10 cellular contexts compared by ENCODE assay signal in genomic region chr2:19488009-19488691, GRCh38.
DNase-seq lines count a peak whose midpoint lies in the region; ATAC-seq, FAIRE-seq and TF ChIP-seq lines count a peak whose summit lies in the region.
"Had no signal": no experiment of that assay in that cellular context is flagged by ENCODE, and none has a peak within 500 bp of the region (broad histone marks: within the 10 kb centered on the region; RNA-seq: fewer than 3 reads in every experiment).

No MANE protein-coding gene starts in this region.

- no peak overlapping the region for H3K4me3 ChIP-seq in OCI-LY7 (ENCODE audit: low read depth, low read length, poor library complexity, severe bottlenecking)
- no peak overlapping the region for H3K4me3 ChIP-seq in kidney (ENCODE audit: low read length in 2 of 2)
- H3K4me3 ChIP-seq: right lobe of liver had no signal

- POLR2A ChIA-PET in OCI-LY7 (lab: Charles Lee) = interaction anchor here (0.8 kb wide), 1 partner anchor 9 kb away, joined by 3 read pairs; no protein-coding TSS in a partner anchor

- no peak overlapping the region for H3K27ac ChIP-seq in OCI-LY7 (ENCODE audit: low read depth, low read length, poor library complexity, severe bottlenecking)
- H3K27ac ChIP-seq in kidney (ENCODE audit: low read depth in 2 of 2, low read length in 2 of 2) = no peak overlapping the region
- H3K27ac ChIP-seq: right lobe of liver had no signal

- TF ChIP-seq CTCF in OCI-LY7 (conservative IDR thresholded peaks at IDR 0.05; ENCODE audit: low read length) (no peak), kidney (IDR thresholded peaks at IDR 0.05; ENCODE audit: borderline replicate concordance, extremely low read depth, insufficient read depth) (no peak)

- no peak for FAIRE-seq in kidney (lab: Jason Lieb, UNC)

- no peak overlapping the region for H2AFZ ChIP-seq in OCI-LY7 (ENCODE audit: low read length)

- intact Hi-C loops in OCI-LY7 (cut with micrococcal nuclease; ENCODE audit: unreplicated experiment) = no loop called here
- intact Hi-C loops in kidney (cut with DNase I) = no loop called here

- no peaks in the 10 kb centered on the region for H3K9me2 ChIP-seq in OCI-LY7 (ENCODE audit: insufficient read depth, low read length)

- ATAC-seq in GM18873 (IDR thresholded peaks at IDR 0.05; ENCODE audit: low FRiP score, unreplicated experiment) (peak; percentile 85), HG02763 (IDR thresholded peaks at IDR 0.05; ENCODE audit: unreplicated experiment) (peak; percentile 84)

- H3K9me3 ChIP-seq in OCI-LY7 (ENCODE audit: low read length) (no peaks in the 10 kb centered on the region), kidney (ENCODE audit: control insufficient read depth in 1 of 2, low read length in 2 of 2) (no peaks in the 10 kb centered on the region)
- H3K9me3 ChIP-seq: right lobe of liver had no signal

- CTCF ChIA-PET in OCI-LY7 (lab: Charles Lee; ENCODE audit: unreplicated experiment) = no interaction called here

- DNase-seq in NCI-H226 (peak; percentile 72), kidney tubule cell (ENCODE audit: low spot score) (peak; percentile 89), putamen (ENCODE audit: low spot score) (no peak), OCI-LY7 (ENCODE audit: low spot score) (no peak), kidney (no peak), NCI-H2196 treated with DMSO at 0.1 percent for 48 hours (lab: John Stamatoyannopoulos, UW; ENCODE audit: unreplicated experiment) (no peak)
- DNase-seq: NCI-H1092, right lobe of liver had no signal

- H3K36me3 ChIP-seq in OCI-LY7 (ENCODE audit: insufficient read depth, low read length) (no peaks in the 10 kb centered on the region), kidney (ENCODE audit: control insufficient read depth in 1 of 2, insufficient read depth in 2 of 2, low read length in 2 of 2) (no peaks in the 10 kb centered on the region)
- H3K36me3 ChIP-seq: right lobe of liver had no signal

- no peaks in the 10 kb centered on the region for H4K20me1 ChIP-seq in OCI-LY7 (ENCODE audit: insufficient read depth, low read length)

- H3K4me2 ChIP-seq in OCI-LY7 (ENCODE audit: low read length) = no peak overlapping the region

- H3K9ac ChIP-seq in kidney (ENCODE audit: low read length in 2 of 2) = no peak overlapping the region

- no peaks in the 10 kb centered on the region for H3K79me2 ChIP-seq in OCI-LY7 (ENCODE audit: insufficient read depth, low read depth, low read length)

- no TSS peak for BruUV-seq in OCI-LY7 (replicated peaks; lab: Mats Ljungman, UMichigan)

- peaks cover 7% of the 10 kb centered on the region for H3K4me1 ChIP-seq in OCI-LY7 (ENCODE audit: insufficient read depth, low read length, poor library complexity, severe bottlenecking)
- H3K4me1 ChIP-seq in kidney (ENCODE audit: control insufficient read depth in 1 of 2, insufficient read depth in 1 of 2, low read depth in 1 of 2, low read length in 2 of 2) = no peaks in the 10 kb centered on the region
- H3K4me1 ChIP-seq: right lobe of liver had no signal

Comparison
In these comparisons a context has a peak if more than half of its experiments do, and no peak if none do; other contexts are left out.
1. DNase-seq: peak in NCI-H226 (single experiment) and kidney tubule cell (single experiment); none in putamen (single experiment), OCI-LY7 (single experiment), kidney (single experiment) and NCI-H2196 treated with DMSO at 0.1 percent for 48 hours (single experiment).